ENCODE assay signal across 2 cellular contexts in the genomic region with DNA sequence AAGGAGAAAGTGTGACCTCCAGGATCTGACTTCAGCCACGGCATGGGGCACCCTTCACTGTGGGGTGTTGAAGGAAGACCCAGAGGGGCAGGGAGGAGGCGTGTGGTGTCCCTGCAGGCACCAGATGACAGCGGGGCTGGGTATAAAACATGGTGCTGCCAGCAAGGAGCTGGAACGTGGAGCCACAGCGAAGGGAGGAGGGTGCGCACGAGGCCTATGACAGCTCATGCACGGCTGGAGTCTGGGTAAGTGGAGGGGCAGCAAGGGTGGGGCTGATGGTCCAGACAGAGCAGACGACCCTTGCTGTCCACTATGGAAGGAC.
A peak's percentile ranks its signal among the peaks of the same experiment; 100 is the strongest.
TF ChIP-seq lines count a peak whose summit lies in the region.

No MANE protein-coding gene starts in this region.

TF ChIP-seq in GM23338, 12 proteins besides CTCF, POLR2A, EP300 and RAD21 (continues in another document):
- TF ChIP-seq, protein P1, sequence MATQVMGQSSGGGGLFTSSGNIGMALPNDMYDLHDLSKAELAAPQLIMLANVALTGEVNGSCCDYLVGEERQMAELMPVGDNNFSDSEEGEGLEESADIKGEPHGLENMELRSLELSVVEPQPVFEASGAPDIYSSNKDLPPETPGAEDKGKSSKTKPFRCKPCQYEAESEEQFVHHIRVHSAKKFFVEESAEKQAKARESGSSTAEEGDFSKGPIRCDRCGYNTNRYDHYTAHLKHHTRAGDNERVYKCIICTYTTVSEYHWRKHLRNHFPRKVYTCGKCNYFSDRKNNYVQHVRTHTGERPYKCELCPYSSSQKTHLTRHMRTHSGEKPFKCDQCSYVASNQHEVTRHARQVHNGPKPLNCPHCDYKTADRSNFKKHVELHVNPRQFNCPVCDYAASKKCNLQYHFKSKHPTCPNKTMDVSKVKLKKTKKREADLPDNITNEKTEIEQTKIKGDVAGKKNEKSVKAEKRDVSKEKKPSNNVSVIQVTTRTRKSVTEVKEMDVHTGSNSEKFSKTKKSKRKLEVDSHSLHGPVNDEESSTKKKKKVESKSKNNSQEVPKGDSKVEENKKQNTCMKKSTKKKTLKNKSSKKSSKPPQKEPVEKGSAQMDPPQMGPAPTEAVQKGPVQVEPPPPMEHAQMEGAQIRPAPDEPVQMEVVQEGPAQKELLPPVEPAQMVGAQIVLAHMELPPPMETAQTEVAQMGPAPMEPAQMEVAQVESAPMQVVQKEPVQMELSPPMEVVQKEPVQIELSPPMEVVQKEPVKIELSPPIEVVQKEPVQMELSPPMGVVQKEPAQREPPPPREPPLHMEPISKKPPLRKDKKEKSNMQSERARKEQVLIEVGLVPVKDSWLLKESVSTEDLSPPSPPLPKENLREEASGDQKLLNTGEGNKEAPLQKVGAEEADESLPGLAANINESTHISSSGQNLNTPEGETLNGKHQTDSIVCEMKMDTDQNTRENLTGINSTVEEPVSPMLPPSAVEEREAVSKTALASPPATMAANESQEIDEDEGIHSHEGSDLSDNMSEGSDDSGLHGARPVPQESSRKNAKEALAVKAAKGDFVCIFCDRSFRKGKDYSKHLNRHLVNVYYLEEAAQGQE (IDR thresholded peaks at IDR 0.05; ENCODE audit: unreplicated experiment): no peak
- no peak for TF ChIP-seq EZH2phosphoT487 (IDR thresholded peaks at IDR 0.05; ENCODE audit: unreplicated experiment)
- no peak for TF ChIP-seq CREB1 (CRISPR knock-in tag; IDR thresholded peaks at IDR 0.05; ENCODE audit: low read depth)
- TF ChIP-seq POLR2AphosphoS5 (IDR thresholded peaks at IDR 0.05; ENCODE audit: low read depth): no peak
- TF ChIP-seq, protein P2, sequence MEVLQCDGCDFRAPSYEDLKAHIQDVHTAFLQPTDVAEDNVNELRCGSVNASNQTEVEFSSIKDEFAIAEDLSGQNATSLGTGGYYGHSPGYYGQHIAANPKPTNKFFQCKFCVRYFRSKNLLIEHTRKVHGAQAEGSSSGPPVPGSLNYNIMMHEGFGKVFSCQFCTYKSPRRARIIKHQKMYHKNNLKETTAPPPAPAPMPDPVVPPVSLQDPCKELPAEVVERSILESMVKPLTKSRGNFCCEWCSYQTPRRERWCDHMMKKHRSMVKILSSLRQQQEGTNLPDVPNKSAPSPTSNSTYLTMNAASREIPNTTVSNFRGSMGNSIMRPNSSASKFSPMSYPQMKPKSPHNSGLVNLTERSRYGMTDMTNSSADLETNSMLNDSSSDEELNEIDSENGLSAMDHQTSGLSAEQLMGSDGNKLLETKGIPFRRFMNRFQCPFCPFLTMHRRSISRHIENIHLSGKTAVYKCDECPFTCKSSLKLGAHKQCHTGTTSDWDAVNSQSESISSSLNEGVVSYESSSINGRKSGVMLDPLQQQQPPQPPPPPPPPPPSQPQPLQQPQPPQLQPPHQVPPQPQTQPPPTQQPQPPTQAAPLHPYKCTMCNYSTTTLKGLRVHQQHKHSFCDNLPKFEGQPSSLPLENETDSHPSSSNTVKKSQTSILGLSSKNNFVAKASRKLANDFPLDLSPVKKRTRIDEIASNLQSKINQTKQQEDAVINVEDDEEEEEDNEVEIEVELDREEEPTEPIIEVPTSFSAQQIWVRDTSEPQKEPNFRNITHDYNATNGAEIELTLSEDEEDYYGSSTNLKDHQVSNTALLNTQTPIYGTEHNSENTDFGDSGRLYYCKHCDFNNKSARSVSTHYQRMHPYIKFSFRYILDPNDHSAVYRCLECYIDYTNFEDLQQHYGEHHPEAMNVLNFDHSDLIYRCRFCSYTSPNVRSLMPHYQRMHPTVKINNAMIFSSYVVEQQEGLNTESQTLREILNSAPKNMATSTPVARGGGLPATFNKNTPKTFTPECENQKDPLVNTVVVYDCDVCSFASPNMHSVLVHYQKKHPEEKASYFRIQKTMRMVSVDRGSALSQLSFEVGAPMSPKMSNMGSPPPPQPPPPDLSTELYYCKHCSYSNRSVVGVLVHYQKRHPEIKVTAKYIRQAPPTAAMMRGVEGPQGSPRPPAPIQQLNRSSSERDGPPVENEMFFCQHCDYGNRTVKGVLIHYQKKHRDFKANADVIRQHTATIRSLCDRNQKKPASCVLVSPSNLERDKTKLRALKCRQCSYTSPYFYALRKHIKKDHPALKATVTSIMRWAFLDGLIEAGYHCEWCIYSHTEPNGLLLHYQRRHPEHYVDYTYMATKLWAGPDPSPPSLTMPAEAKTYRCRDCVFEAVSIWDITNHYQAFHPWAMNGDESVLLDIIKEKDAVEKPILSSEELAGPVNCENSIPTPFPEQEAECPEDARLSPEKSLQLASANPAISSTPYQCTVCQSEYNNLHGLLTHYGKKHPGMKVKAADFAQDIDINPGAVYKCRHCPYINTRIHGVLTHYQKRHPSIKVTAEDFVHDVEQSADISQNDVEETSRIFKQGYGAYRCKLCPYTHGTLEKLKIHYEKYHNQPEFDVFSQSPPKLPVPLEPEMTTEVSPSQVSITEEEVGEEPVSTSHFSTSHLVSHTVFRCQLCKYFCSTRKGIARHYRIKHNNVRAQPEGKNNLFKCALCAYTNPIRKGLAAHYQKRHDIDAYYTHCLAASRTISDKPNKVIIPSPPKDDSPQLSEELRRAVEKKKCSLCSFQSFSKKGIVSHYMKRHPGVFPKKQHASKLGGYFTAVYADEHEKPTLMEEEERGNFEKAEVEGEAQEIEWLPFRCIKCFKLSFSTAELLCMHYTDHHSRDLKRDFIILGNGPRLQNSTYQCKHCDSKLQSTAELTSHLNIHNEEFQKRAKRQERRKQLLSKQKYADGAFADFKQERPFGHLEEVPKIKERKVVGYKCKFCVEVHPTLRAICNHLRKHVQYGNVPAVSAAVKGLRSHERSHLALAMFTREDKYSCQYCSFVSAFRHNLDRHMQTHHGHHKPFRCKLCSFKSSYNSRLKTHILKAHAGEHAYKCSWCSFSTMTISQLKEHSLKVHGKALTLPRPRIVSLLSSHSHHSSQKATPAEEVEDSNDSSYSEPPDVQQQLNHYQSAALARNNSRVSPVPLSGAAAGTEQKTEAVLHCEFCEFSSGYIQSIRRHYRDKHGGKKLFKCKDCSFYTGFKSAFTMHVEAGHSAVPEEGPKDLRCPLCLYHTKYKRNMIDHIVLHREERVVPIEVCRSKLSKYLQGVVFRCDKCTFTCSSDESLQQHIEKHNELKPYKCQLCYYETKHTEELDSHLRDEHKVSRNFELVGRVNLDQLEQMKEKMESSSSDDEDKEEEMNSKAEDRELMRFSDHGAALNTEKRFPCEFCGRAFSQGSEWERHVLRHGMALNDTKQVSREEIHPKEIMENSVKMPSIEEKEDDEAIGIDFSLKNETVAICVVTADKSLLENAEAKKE (CRISPR knock-in tag; IDR thresholded peaks at IDR 0.05): no peak
- TF ChIP-seq EZH2 (IDR thresholded peaks at IDR 0.05; ENCODE audit: low read depth, unreplicated experiment): no peak
- TF ChIP-seq, protein P3, sequence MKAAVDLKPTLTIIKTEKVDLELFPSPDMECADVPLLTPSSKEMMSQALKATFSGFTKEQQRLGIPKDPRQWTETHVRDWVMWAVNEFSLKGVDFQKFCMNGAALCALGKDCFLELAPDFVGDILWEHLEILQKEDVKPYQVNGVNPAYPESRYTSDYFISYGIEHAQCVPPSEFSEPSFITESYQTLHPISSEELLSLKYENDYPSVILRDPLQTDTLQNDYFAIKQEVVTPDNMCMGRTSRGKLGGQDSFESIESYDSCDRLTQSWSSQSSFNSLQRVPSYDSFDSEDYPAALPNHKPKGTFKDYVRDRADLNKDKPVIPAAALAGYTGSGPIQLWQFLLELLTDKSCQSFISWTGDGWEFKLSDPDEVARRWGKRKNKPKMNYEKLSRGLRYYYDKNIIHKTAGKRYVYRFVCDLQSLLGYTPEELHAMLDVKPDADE (IDR thresholded peaks at IDR 0.05): no peak
- no peak for TF ChIP-seq STAT1 (IDR thresholded peaks at IDR 0.05; ENCODE audit: unreplicated experiment)
- no peak for TF ChIP-seq ZNF114 (CRISPR knock-in tag; IDR thresholded peaks at IDR 0.05)
- TF ChIP-seq NANOG (IDR thresholded peaks at IDR 0.05; ENCODE audit: borderline replicate concordance): no peak
- TF ChIP-seq ZNF331 (CRISPR knock-in tag; IDR thresholded peaks at IDR 0.05; ENCODE audit: low read depth): no peak

TF ChIP-seq in H1, 55 proteins besides CTCF, POLR2A, EP300 and RAD21:
- TF ChIP-seq JUN (IDR thresholded peaks at IDR 0.05; ENCODE audit: low read depth, low read length) (no peak), POLR2AphosphoS5 (IDR thresholded peaks at IDR 0.05; ENCODE audit: low read depth, low read length) (peak; percentile 64; the same call in 1 of the 2 replicates), RNF2 (IDR thresholded peaks at IDR 0.05; ENCODE audit: borderline replicate concordance, low read depth, low read length, missing control alignments, poor library complexity, severe bottlenecking) (no peak), SP1 (IDR thresholded peaks at IDR 0.05; ENCODE audit: low read depth, low read length) (no peak), GABPA (IDR thresholded peaks at IDR 0.05; ENCODE audit: borderline replicate concordance, insufficient read depth, low read length) (no peak), KDM4A (IDR thresholded peaks at IDR 0.05; ENCODE audit: low read depth, low read length, severe bottlenecking) (no peak), GTF2F1 (IDR thresholded peaks at IDR 0.05; ENCODE audit: borderline replicate concordance, low read depth, low read length) (no peak), SIRT6 (IDR thresholded peaks at IDR 0.05; ENCODE audit: low read length) (no peak)
- TF ChIP-seq, protein P4, sequence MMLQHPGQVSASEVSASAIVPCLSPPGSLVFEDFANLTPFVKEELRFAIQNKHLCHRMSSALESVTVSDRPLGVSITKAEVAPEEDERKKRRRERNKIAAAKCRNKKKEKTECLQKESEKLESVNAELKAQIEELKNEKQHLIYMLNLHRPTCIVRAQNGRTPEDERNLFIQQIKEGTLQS (IDR thresholded peaks at IDR 0.05; ENCODE audit: insufficient read depth, low read depth, low read length): no peak
